Comparison of ENCODE assay signal across 21 cellular contexts in genomic region chr1:234592240-234592639, GRCh38.
"Had no signal": no experiment of that assay in that cellular context is flagged by ENCODE, and none has a peak within 500 bp of the region (broad histone marks: within the 10 kb centered on the region; RNA-seq: fewer than 3 reads in every experiment).

No MANE protein-coding gene starts in this region.

- H3K4me2 ChIP-seq: smooth muscle cell had no signal

- H3K4me1 ChIP-seq: pancreas had no signal

- H3K36me3 ChIP-seq: adrenal gland, breast epithelium, esophagus squamous epithelium, pancreas had no signal

- H3K4me3 ChIP-seq: adrenal gland, breast epithelium, esophagus squamous epithelium, pancreas, smooth muscle cell had no signal

- H3K27me3 ChIP-seq: adrenal gland, breast epithelium, esophagus squamous epithelium, pancreas had no signal

- H3K27ac ChIP-seq: adrenal gland, breast epithelium, esophagus squamous epithelium, pancreas, VCaP had no signal

- ATAC-seq: activated naive CD4-positive, alpha-beta T cell treated with anti-CD3 and anti-CD28 coated beads, Interleukin-2, amount 50 U/mL, for 72 hours; activated T-cell treated with anti-CD3 and anti-CD28 coated beads, Interleukin-2, amount 50 U/mL, for 72 hours; natural killer cell; pancreas; sciatic nerve; stimulated activated naive B cell treated with anti-CD40 and anti-IgM and Interleukin-4, amounts not matched to agents 10 μg/mL and 1 μg/mL and 100 μg/mL, for 72 hours had no signal

- FAIRE-seq: astrocyte, endothelial cell of umbilical vein, pancreas had no signal

- H3K9me3 ChIP-seq: adrenal gland, breast epithelium, esophagus squamous epithelium, pancreas had no signal

- DNase-seq: activated CD4-positive, alpha-beta T cell treated with anti-CD3 and anti-CD28 coated beads for 1 hour; activated CD4-positive, alpha-beta T cell treated with anti-CD3 and anti-CD28 coated beads, Interleukin-2, amount 50 U/mL, for 4 hours; activated gamma-delta T cell; activated T-cell treated with anti-CD3 and anti-CD28 coated beads, Interleukin-2, amount 50 U/mL, for 72 hours; adrenal gland; dermis blood vessel endothelial cell; effector memory CD4-positive, alpha-beta T cell; esophagus squamous epithelium; mesendoderm; natural killer cell; pancreas; stimulated activated CD4-positive, alpha-beta T cell treated with anti-CD3 and anti-CD28 coated beads, Interleukin-4, amount 100 ng/mL, for 4 hours; stimulated activated naive B cell treated with anti-CD40 and anti-IgM and Interleukin-4, amounts not matched to agents 10 μg/mL and 1 μg/mL and 100 μg/mL, for 72 hours; T-helper 2 cell had no signal
